ENCODE assay signal across 25 cellular contexts in the genomic region with DNA sequence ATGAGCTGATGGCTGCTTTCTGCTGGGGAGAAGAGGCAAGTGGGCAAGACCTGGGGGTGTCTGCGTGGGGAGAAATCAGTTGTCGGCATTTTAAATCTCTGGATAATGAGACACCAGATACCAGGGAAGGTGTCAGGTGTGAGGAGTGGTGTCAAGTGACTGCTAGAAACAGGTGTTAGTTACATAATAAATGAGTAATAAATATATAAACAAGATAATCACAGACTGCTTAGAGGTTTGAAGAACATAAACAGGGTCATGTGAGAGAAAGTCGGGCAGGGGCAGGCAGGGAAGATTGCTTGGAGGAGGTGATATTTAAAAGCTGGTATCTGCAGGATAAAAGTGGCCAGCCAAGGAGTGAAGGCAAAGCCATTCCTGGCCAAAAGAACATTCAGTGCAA.
"Had no signal": no experiment of that assay in that cellular context is flagged by ENCODE, and none has a peak within 500 bp of the region (broad histone marks: within the 10 kb centered on the region; RNA-seq: fewer than 3 reads in every experiment).

No MANE protein-coding gene starts in this region.

- DNase-seq: activated CD4-positive, alpha-beta T cell treated with anti-CD3 and anti-CD28 coated beads, Interleukin-2, amount 10 ng/mL, durations not matched to agents 24 days and 14 days; activated CD4-positive, alpha-beta T cell treated with anti-CD3 and anti-CD28 coated beads, Interleukin-2, amount 50 U/mL, for 4 hours; activated CD8-positive, alpha-beta T cell treated with anti-CD3 and anti-CD28 coated beads for 36 hours; activated gamma-delta T cell; activated naive CD4-positive, alpha-beta T cell treated with Interleukin-2 at 50 U/mL for 16 hours; activated naive CD8-positive, alpha-beta T cell treated with anti-CD3 and anti-CD28 coated beads, Interleukin-2, amount 10 ng/mL, durations not matched to agents 7 days and 5 days; activated T-cell treated with anti-CD3 and anti-CD28 coated beads, Interleukin-2, amount 50 U/mL, for 1 hour; activated T-cell treated with anti-CD3 and anti-CD28 coated beads, Interleukin-2, amount 50 U/mL, for 72 hours; amygdala; IMR-90; NCI-H1092 treated with DMSO at 0.1 percent for 48 hours; NCI-H146; NCI-H187; NCI-H2029 treated with DMSO at 0.1 percent for 48 hours; NCI-H510A treated with DMSO at 0.1 percent for 48 hours; NCI-H774; SHP77; SJCRH30 had no signal

- H3K36me3 ChIP-seq: ascending aorta, SJCRH30 had no signal

- H3K27me3 ChIP-seq: ascending aorta had no signal

- H3K27ac Mint-ChIP-seq: activated CD4-positive, alpha-beta T cell treated with anti-CD3 and anti-CD28 coated beads, Interleukin-2, amount 10 ng/mL, durations not matched to agents 24 days and 14 days; activated CD8-positive, alpha-beta T cell treated with anti-CD3 and anti-CD28 coated beads for 36 hours; activated naive CD4-positive, alpha-beta T cell treated with anti-CD3 and anti-CD28 coated beads, Interleukin-2, amount 50 U/mL, for 24 hours; activated naive CD8-positive, alpha-beta T cell treated with anti-CD3 and anti-CD28 coated beads, Interleukin-2, amount 10 ng/mL, durations not matched to agents 7 days and 5 days; activated T-cell treated with anti-CD3 and anti-CD28 coated beads, Interleukin-2, amount 50 U/mL, for 72 hours; activated T-helper 17 cell treated with anti-CD3 and anti-CD28 coated beads, Interleukin-2, amount 50 U/mL, for 72 hours; T-helper 1 cell treated with Interleukin-12 subunit alpha and Interleukin-12 subunit beta and Interleukin-4 antibody, amounts not matched to agents 30 μg/mL and 1 μg/mL, for 36 hours; T-helper 2 cell treated with Interferon-gamma antibody and Interleukin-4, amounts not matched to agents 5 μg/mL and 100 μg/mL, for 36 hours had no signal

- H3K4me3 ChIP-seq: ascending aorta, K562, SJCRH30, SK-N-MC had no signal

- H3K4me1 ChIP-seq: ascending aorta, SJCRH30 had no signal

- H3K4me1 Mint-ChIP-seq: activated CD4-positive, alpha-beta T cell treated with anti-CD3 and anti-CD28 coated beads, Interleukin-2, amount 10 ng/mL, durations not matched to agents 24 days and 14 days; activated naive CD4-positive, alpha-beta T cell treated with anti-CD3 and anti-CD28 coated beads, Interleukin-2, amount 50 U/mL, for 24 hours had no signal

- H3K9me3 Mint-ChIP-seq: activated CD4-positive, alpha-beta T cell treated with anti-CD3 and anti-CD28 coated beads, Interleukin-2, amount 10 ng/mL, durations not matched to agents 24 days and 14 days; activated CD8-positive, alpha-beta T cell treated with anti-CD3 and anti-CD28 coated beads for 36 hours; activated naive CD4-positive, alpha-beta T cell treated with anti-CD3 and anti-CD28 coated beads, Interleukin-2, amount 50 U/mL, for 24 hours; activated naive CD8-positive, alpha-beta T cell treated with anti-CD3 and anti-CD28 coated beads, Interleukin-2, amount 10 ng/mL, durations not matched to agents 7 days and 5 days; activated T-cell treated with anti-CD3 and anti-CD28 coated beads, Interleukin-2, amount 50 U/mL, for 72 hours; activated T-helper 17 cell treated with anti-CD3 and anti-CD28 coated beads, Interleukin-2, amount 50 U/mL, for 72 hours; T-helper 1 cell treated with Interleukin-12 subunit alpha and Interleukin-12 subunit beta and Interleukin-4 antibody, amounts not matched to agents 30 μg/mL and 1 μg/mL, for 36 hours; T-helper 2 cell treated with Interferon-gamma antibody and Interleukin-4, amounts not matched to agents 5 μg/mL and 100 μg/mL, for 36 hours had no signal

- H3K4me3 Mint-ChIP-seq: activated CD4-positive, alpha-beta T cell treated with anti-CD3 and anti-CD28 coated beads, Interleukin-2, amount 10 ng/mL, durations not matched to agents 24 days and 14 days; activated CD8-positive, alpha-beta T cell treated with anti-CD3 and anti-CD28 coated beads for 36 hours; activated naive CD4-positive, alpha-beta T cell treated with anti-CD3 and anti-CD28 coated beads, Interleukin-2, amount 50 U/mL, for 24 hours; activated naive CD8-positive, alpha-beta T cell treated with anti-CD3 and anti-CD28 coated beads, Interleukin-2, amount 10 ng/mL, durations not matched to agents 7 days and 5 days; activated T-cell treated with anti-CD3 and anti-CD28 coated beads, Interleukin-2, amount 50 U/mL, for 72 hours; activated T-helper 17 cell treated with anti-CD3 and anti-CD28 coated beads, Interleukin-2, amount 50 U/mL, for 72 hours; T-helper 1 cell treated with Interleukin-12 subunit alpha and Interleukin-12 subunit beta and Interleukin-4 antibody, amounts not matched to agents 30 μg/mL and 1 μg/mL, for 36 hours; T-helper 2 cell treated with Interferon-gamma antibody and Interleukin-4, amounts not matched to agents 5 μg/mL and 100 μg/mL, for 36 hours had no signal

- H3K9me3 ChIP-seq: ascending aorta, SJCRH30 had no signal

- H3K36me3 Mint-ChIP-seq: activated naive CD4-positive, alpha-beta T cell treated with anti-CD3 and anti-CD28 coated beads, Interleukin-2, amount 50 U/mL, for 24 hours; activated naive CD8-positive, alpha-beta T cell treated with anti-CD3 and anti-CD28 coated beads, Interleukin-2, amount 10 ng/mL, durations not matched to agents 7 days and 5 days had no signal

- H3K27ac ChIP-seq: ascending aorta, SJCRH30, SK-N-MC had no signal
